In genomic region chr7:36312915-36313334, GRCh38 we compare ENCODE assay signal across 18 cellular contexts.
DNase-seq lines count a peak whose midpoint lies in the region; ATAC-seq and TF ChIP-seq lines count a peak whose summit lies in the region.
"Had no signal": no experiment of that assay in that cellular context is flagged by ENCODE, and none has a peak within 500 bp of the region (broad histone marks: within the 10 kb centered on the region; RNA-seq: fewer than 3 reads in every experiment).

No MANE protein-coding gene starts in this region.

- no peaks in the 10 kb centered on the region for H3K9me2 ChIP-seq in OCI-LY1 (ENCODE audit: low read depth, low read length)

- H3K27me3 Mint-ChIP-seq in endodermal cell (ENCODE audit: insufficient read depth), result no peaks in the 10 kb centered on the region
- no peaks in the 10 kb centered on the region for H3K27me3 Mint-ChIP-seq in T-helper 2 cell treated with Interferon-gamma antibody and Interleukin-4, amounts not matched to agents 5 μg/mL and 100 μg/mL, for 36 hours (ENCODE audit: low read depth)
- H3K27me3 Mint-ChIP-seq: activated T-cell treated with anti-CD3 and anti-CD28 coated beads, Interleukin-2, amount 50 U/mL, for 24 hours had no signal

- H3K4me1 Mint-ChIP-seq in endodermal cell, result peaks cover 35% of the 10 kb centered on the region
- H3K4me1 Mint-ChIP-seq in T-helper 2 cell treated with Interferon-gamma antibody and Interleukin-4, amounts not matched to agents 5 μg/mL and 100 μg/mL, for 36 hours (ENCODE audit: low read depth), result peaks cover 2% of the 10 kb centered on the region

- no peaks in the 10 kb centered on the region for H3K27me3 ChIP-seq in OCI-LY1 (ENCODE audit: insufficient read depth, low read length)
- H3K27me3 ChIP-seq in endodermal cell (ENCODE audit: control insufficient read depth, insufficient read depth, low read length, poor library complexity, severe bottlenecking), result no peaks in the 10 kb centered on the region
- no peaks in the 10 kb centered on the region for H3K27me3 ChIP-seq in spleen (replicated peaks in 1 of 7)
- H3K27me3 ChIP-seq: cardiac muscle cell had no signal

- ATAC-seq in GM19023 (IDR thresholded peaks at IDR 0.05; ENCODE audit: unreplicated experiment) (no peak), HG03139 (IDR thresholded peaks at IDR 0.05; ENCODE audit: unreplicated experiment) (no peak)

- intact Hi-C loops in spleen (cut with DNase I; ENCODE audit: low total_unique reads), result no loop called here

- no peak overlapping the region for H3K9ac ChIP-seq in OCI-LY1 (ENCODE audit: low read length)
- no peak overlapping the region for H3K9ac ChIP-seq in endodermal cell (ENCODE audit: extremely low read depth, low read length, poor library complexity, severe bottlenecking)

- H3F3A ChIP-seq in OCI-LY1 (ENCODE audit: insufficient read depth, low read length), result no peaks in the 10 kb centered on the region

- WGBS in endodermal cell (ENCODE audit: insufficient coverage in 1 of 2, insufficient read length in 1 of 2), 2 experiments, result 92 to 95% methylated on average over 3 to 18 of the region's 18 CpGs
- WGBS in spleen, 5 donors, result 90 to 95% (median 94%) methylated on average over 18 of the region's 18 CpGs

- H3K36me3 Mint-ChIP-seq in endodermal cell (ENCODE audit: low read depth), result no peaks in the 10 kb centered on the region
- no peaks in the 10 kb centered on the region for H3K36me3 Mint-ChIP-seq in T-helper 2 cell treated with Interferon-gamma antibody and Interleukin-4, amounts not matched to agents 5 μg/mL and 100 μg/mL, for 36 hours (ENCODE audit: low read depth)

- no peak overlapping the region for H3K4me3 Mint-ChIP-seq in endodermal cell
- no peak overlapping the region for H3K4me3 Mint-ChIP-seq in T-helper 2 cell treated with Interferon-gamma antibody and Interleukin-4, amounts not matched to agents 5 μg/mL and 100 μg/mL, for 36 hours
- H3K4me3 Mint-ChIP-seq: activated T-cell treated with anti-CD3 and anti-CD28 coated beads, Interleukin-2, amount 50 U/mL, for 24 hours; H9 had no signal

- no peak overlapping the region for H3K27ac ChIP-seq in OCI-LY1 (ENCODE audit: low read depth, low read length, poor library complexity, severe bottlenecking)
- no peak overlapping the region for H3K27ac ChIP-seq in endodermal cell (ENCODE audit: low read depth, low read length)
- no peak overlapping the region for H3K27ac ChIP-seq in spleen
- H3K27ac ChIP-seq: cardiac muscle cell, skin epidermis had no signal

- TF ChIP-seq POLR2A in spleen (IDR thresholded peaks at IDR 0.05), result no peak

- H3K9me3 ChIP-seq in OCI-LY1 (ENCODE audit: low read length) (no peaks in the 10 kb centered on the region), endodermal cell (ENCODE audit: control insufficient read depth, low read length) (no peaks in the 10 kb centered on the region), spleen (no peaks in the 10 kb centered on the region)

- DNase-seq in activated CD8-positive, alpha-beta memory T cell treated with anti-CD3 and anti-CD28 coated beads, Interleukin-2, amount 50 U/mL, for 48 hours, result peak; percentile 47
- no peak for DNase-seq in activated CD8-positive, alpha-beta memory T cell treated with anti-CD3 and anti-CD28 coated beads for 24 hours
- no peak for DNase-seq in endodermal cell
- peak; percentile 59 for DNase-seq in spleen
- no peak for DNase-seq in T-helper 2 cell treated with Interferon-gamma antibody and Interleukin-4, amounts not matched to agents 5 μg/mL and 100 μg/mL, for 36 hours (ENCODE audit: low spot score)
- DNase-seq: activated CD4-positive, alpha-beta T cell treated with anti-CD3 and anti-CD28 coated beads for 1 hour; NCI-H1105; NCI-H2081; NCI-H446; SIG-M5; stimulated activated CD4-positive, alpha-beta T cell treated with anti-CD3 and anti-CD28 coated beads, Interleukin-1b, Interleukin-23, amount 100 ng/mL, for 48 hours had no signal

- no peak overlapping the region for H3K27ac Mint-ChIP-seq in endodermal cell
- H3K27ac Mint-ChIP-seq in T-helper 2 cell treated with Interferon-gamma antibody and Interleukin-4, amounts not matched to agents 5 μg/mL and 100 μg/mL, for 36 hours, result no peak overlapping the region
- H3K27ac Mint-ChIP-seq: activated T-cell treated with anti-CD3 and anti-CD28 coated beads, Interleukin-2, amount 50 U/mL, for 24 hours had no signal

- H3K4me3 ChIP-seq in OCI-LY1 (ENCODE audit: low read depth, low read length, poor library complexity, severe bottlenecking), result no peak overlapping the region
- H3K4me3 ChIP-seq in endodermal cell (ENCODE audit: low read length), result no peak overlapping the region
- no peak overlapping the region for H3K4me3 ChIP-seq in spleen
- H3K4me3 ChIP-seq: cardiac muscle cell, skin epidermis had no signal

- peaks cover 4% of the 10 kb centered on the region for H3K4me1 ChIP-seq in OCI-LY1 (ENCODE audit: insufficient read depth, low read length, severe bottlenecking)
- H3K4me1 ChIP-seq in endodermal cell (ENCODE audit: control insufficient read depth, insufficient read depth, low read length), result peaks cover 20% of the 10 kb centered on the region
- peaks cover 0 to 13% (median 5%) of the 10 kb centered on the region in 6 donors for H3K4me1 ChIP-seq in spleen

- H3K36me3 ChIP-seq in OCI-LY1 (ENCODE audit: insufficient read depth, low read length), result no peaks in the 10 kb centered on the region
- no peaks in the 10 kb centered on the region for H3K36me3 ChIP-seq in endodermal cell (ENCODE audit: control insufficient read depth, insufficient read depth, low read length)
- no peaks in the 10 kb centered on the region for H3K36me3 ChIP-seq in spleen
- H3K36me3 ChIP-seq: cardiac muscle cell had no signal

- H2AFZ ChIP-seq in OCI-LY1 (ENCODE audit: low read length), result no peak overlapping the region

- no peaks in the 10 kb centered on the region for H4K20me1 ChIP-seq in OCI-LY1 (ENCODE audit: insufficient read depth, low read length)

- TF ChIP-seq CTCF in OCI-LY1 (IDR thresholded peaks at IDR 0.05; ENCODE audit: low read length) (no peak; the same call in 1 of the 2 replicates), endodermal cell (conservative IDR thresholded peaks at IDR 0.05) (peak; percentile 7), spleen (IDR thresholded peaks at IDR 0.05 in 8 of 11, conservative IDR thresholded peaks at IDR 0.05 in 3 of 11) (peak in 1 of 11 experiments; percentile 0)

- peak overlapping the region; percentile 54; the same call in 1 of the 2 replicates for H3K4me2 ChIP-seq in OCI-LY1 (ENCODE audit: low read length)

- no peaks in the 10 kb centered on the region for H3K9me3 Mint-ChIP-seq in endodermal cell
- no peaks in the 10 kb centered on the region for H3K9me3 Mint-ChIP-seq in T-helper 2 cell treated with Interferon-gamma antibody and Interleukin-4, amounts not matched to agents 5 μg/mL and 100 μg/mL, for 36 hours
- H3K9me3 Mint-ChIP-seq: activated T-cell treated with anti-CD3 and anti-CD28 coated beads, Interleukin-2, amount 50 U/mL, for 24 hours; H9 had no signal

- H3K79me2 ChIP-seq in OCI-LY1 (ENCODE audit: insufficient read depth, low read length), result no peaks in the 10 kb centered on the region

Comparison
In these comparisons a context has a peak if more than half of its experiments do, and no peak if none do; other contexts are left out.
1. DNase-seq: peak in activated CD8-positive, alpha-beta memory T cell treated with anti-CD3 and anti-CD28 coated beads, Interleukin-2, amount 50 U/mL, for 48 hours (single experiment) and spleen (single experiment); none in activated CD8-positive, alpha-beta memory T cell treated with anti-CD3 and anti-CD28 coated beads for 24 hours (single experiment), endodermal cell (single experiment) and T-helper 2 cell treated with Interferon-gamma antibody and Interleukin-4, amounts not matched to agents 5 μg/mL and 100 μg/mL, for 36 hours (single experiment).